In genomic region chr1:241605146-241605805, GRCh38 we compare ENCODE assay signal across 11 cellular contexts.
DNase-seq lines count a peak whose midpoint lies in the region; ATAC-seq and TF ChIP-seq lines count a peak whose summit lies in the region.
"Had no signal": no experiment of that assay in that cellular context is flagged by ENCODE, and none has a peak within 500 bp of the region (broad histone marks: within the 10 kb centered on the region; RNA-seq: fewer than 3 reads in every experiment).

No MANE protein-coding gene starts in this region.

- H3K4me1 ChIP-seq in KMS-11 (ENCODE audit: low read depth, poor library complexity, severe bottlenecking): no peaks in the 10 kb centered on the region

- H3K9me3 ChIP-seq in WERI-Rb-1 (ENCODE audit: severe bottlenecking): no peaks in the 10 kb centered on the region

- H3K27me3 ChIP-seq in KMS-11 (ENCODE audit: insufficient read depth, low read depth): no peaks in the 10 kb centered on the region
- peaks cover 10% of the 10 kb centered on the region for H3K27me3 ChIP-seq in WERI-Rb-1 (ENCODE audit: insufficient read depth, low read depth, severe bottlenecking)

- no peak overlapping the region for H3K9ac ChIP-seq in KMS-11

- TF ChIP-seq CTCF in KMS-11 (conservative IDR thresholded peaks at IDR 0.05; ENCODE audit: low read depth, low read length) (peak; percentile 61; the same call in 1 of the 2 replicates), WERI-Rb-1 (IDR thresholded peaks at IDR 0.05; ENCODE audit: low read depth, low read length) (peak; percentile 75)

- H3K4me3 ChIP-seq in KMS-11 (IDR thresholded peaks at IDR 0.05; ENCODE audit: insufficient read depth, low read depth, low read length): no peak overlapping the region
- H3K4me3 ChIP-seq in WERI-Rb-1 (ENCODE audit: low read depth, low read length): no peak overlapping the region

- no peak overlapping the region for H2AFZ ChIP-seq in KMS-11 (ENCODE audit: low read depth)

- H3K36me3 ChIP-seq in KMS-11 (ENCODE audit: insufficient read depth) (no peaks in the 10 kb centered on the region), WERI-Rb-1 (no peaks in the 10 kb centered on the region)

- H3K27ac ChIP-seq in KMS-11 (no peak overlapping the region), WERI-Rb-1 (no peak overlapping the region)

- no peaks in the 10 kb centered on the region for H4K20me1 ChIP-seq in KMS-11 (ENCODE audit: insufficient read depth)

- H3K79me2 ChIP-seq in KMS-11 (ENCODE audit: insufficient read depth, low read depth): no peaks in the 10 kb centered on the region

- peak; percentile 39 for DNase-seq in D341Med (ENCODE audit: low spot score)
- DNase-seq in WERI-Rb-1: peak; percentile 31
- DNase-seq in kidney tubule cell (ENCODE audit: low spot score): peak; percentile 53
- DNase-seq in effector CD4-positive, alpha-beta T cell: no peak
- DNase-seq in activated T-cell treated with anti-CD3 and anti-CD28 coated beads for 4 hours: no peak
- DNase-seq: activated naive CD4-positive, alpha-beta T cell; NCI-H226; stimulated activated CD4-positive, alpha-beta T cell treated with anti-CD3 and anti-CD28 coated beads, Interleukin-4, amount 100 ng/mL, for 1 hour had no signal

- H3K4me2 ChIP-seq in KMS-11: no peak overlapping the region

- ATAC-seq in GM19452 (IDR thresholded peaks at IDR 0.05; ENCODE audit: unreplicated experiment) (no peak), HG03196 (IDR thresholded peaks at IDR 0.05; ENCODE audit: unreplicated experiment) (no peak)

Comparison
In these comparisons a context has a peak if more than half of its experiments do, and no peak if none do; other contexts are left out.
1. DNase-seq: peak in D341Med (single experiment), WERI-Rb-1 (single experiment) and kidney tubule cell (single experiment); none in effector CD4-positive, alpha-beta T cell (single experiment) and activated T-cell treated with anti-CD3 and anti-CD28 coated beads for 4 hours (single experiment).